In genomic region chr5:16618138-16618897, GRCh38 we compare ENCODE assay signal across 16 cellular contexts. TPM values are rescaled to one million over a fixed set of nuclear protein-coding genes. Genes with fewer than 3 reads are reported as not detected.
A peak's percentile ranks its signal among the peaks of the same experiment; 100 is the strongest.
DNase-seq lines count a peak whose midpoint lies in the region; ATAC-seq and TF ChIP-seq lines count a peak whose summit lies in the region.
"Had no signal": no experiment of that assay in that cellular context is flagged by ENCODE, and none has a peak within 500 bp of the region (broad histone marks: within the 10 kb centered on the region; RNA-seq: fewer than 3 reads in every experiment).

No MANE protein-coding gene starts in this region.

- H3K27ac ChIP-seq in GM23338 (ENCODE audit: low read depth): no peak overlapping the region
- H3K27ac ChIP-seq: tibial artery had no signal

- peaks cover 9% of the 10 kb centered on the region for H3K4me1 Mint-ChIP-seq in GM23338

- no peak overlapping the region for H2AFZ ChIP-seq in GM23338

- no peaks in the 10 kb centered on the region for H3K9me2 ChIP-seq in GM23338 (ENCODE audit: insufficient read depth)

- peaks cover 57% of the 10 kb centered on the region for H3K27me3 ChIP-seq in GM23338 (ENCODE audit: insufficient read depth)
- H3K27me3 ChIP-seq: gastroesophageal sphincter had no signal

- H3K4me3 ChIP-seq in GM23338: peak overlapping the region; percentile 82
- H3K4me3 ChIP-seq: MG63 had no signal

- H4K20me1 ChIP-seq in GM23338 (replicated peaks; ENCODE audit: insufficient read depth): no peaks in the 10 kb centered on the region

- peak overlapping the region; percentile 95 for H3K4me2 ChIP-seq in GM23338

- H3K27ac Mint-ChIP-seq in GM23338: no peak overlapping the region
- H3K27ac Mint-ChIP-seq: activated naive CD8-positive, alpha-beta T cell treated with anti-CD3 and anti-CD28 coated beads, Interleukin-2, amount 50 U/mL, for 24 hours; activated T-cell treated with anti-CD3 and anti-CD28 coated beads, Interleukin-2, amount 50 U/mL, for 72 hours had no signal

- peaks cover 7% of the 10 kb centered on the region for H3F3A ChIP-seq in GM23338 (replicated peaks; ENCODE audit: low read depth)

- peaks cover 16% of the 10 kb centered on the region for H3K27me3 Mint-ChIP-seq in GM23338 (ENCODE audit: insufficient read depth, low read depth, poor library complexity)
- H3K27me3 Mint-ChIP-seq: activated naive CD8-positive, alpha-beta T cell treated with anti-CD3 and anti-CD28 coated beads, Interleukin-2, amount 50 U/mL, for 24 hours; central memory CD8-positive, alpha-beta T cell had no signal

- no peaks in the 10 kb centered on the region; the same call in 2 of the 3 replicates for H3K36me3 Mint-ChIP-seq in GM23338 (ENCODE audit: low read depth)

- no peaks in the 10 kb centered on the region for H3K79me2 ChIP-seq in GM23338 (replicated peaks; ENCODE audit: insufficient read depth)

- no peak for TF ChIP-seq CTCF in GM23338 (conservative IDR thresholded peaks at IDR 0.05; ENCODE audit: low read depth in 2 of 2)
- TF ChIP-seq CTCF in GM10266 (IDR thresholded peaks at IDR 0.05; ENCODE audit: control insufficient read depth, insufficient read depth, low read depth, missing control alignments): no peak
- TF ChIP-seq CTCF in GM13977 (IDR thresholded peaks at IDR 0.05; ENCODE audit: extremely low read depth, insufficient read depth, missing control alignments): no peak

- DNase-seq in NCI-H82 (lab: John Stamatoyannopoulos, UW): peak; percentile 14
- DNase-seq in NCI-H82 treated with DMSO at 0.1 percent for 48 hours (lab: John Stamatoyannopoulos, UW; ENCODE audit: unreplicated experiment): no peak
- peak; percentile 7 for DNase-seq in GM23338 (ENCODE audit: low spot score)
- DNase-seq in NCI-H345 (lab: John Stamatoyannopoulos, UW): peak; percentile 93
- no peak for DNase-seq in left colon
- no peak for DNase-seq in GM10266 (ENCODE audit: extremely low spot score)
- DNase-seq in GM13977 (ENCODE audit: low spot score): no peak
- DNase-seq in MV-4-11 (lab: John Stamatoyannopoulos, UW): no peak
- DNase-seq: Caco-2, MG63, tibial artery had no signal

- in situ Hi-C loops in GM13977 (cut with MboI; ENCODE audit: low pct_unique_long_range_greater_than_20kb, low sequenced_read_pairs, unreplicated experiment): no loop called here

- ATAC-seq in GM23338: peak; percentile 6; the same call in 1 of the 3 replicates
- peak; percentile 41 for ATAC-seq in left colon
- ATAC-seq: gastroesophageal sphincter had no signal

- no peak overlapping the region for H3K4me3 Mint-ChIP-seq in GM23338
- H3K4me3 Mint-ChIP-seq: activated naive CD8-positive, alpha-beta T cell treated with anti-CD3 and anti-CD28 coated beads, Interleukin-2, amount 50 U/mL, for 24 hours; activated T-cell treated with anti-CD3 and anti-CD28 coated beads, Interleukin-2, amount 50 U/mL, for 72 hours; central memory CD8-positive, alpha-beta T cell had no signal

- no peaks in the 10 kb centered on the region; the same call in 2 of the 3 replicates for H3K9me3 Mint-ChIP-seq in GM23338
- H3K9me3 Mint-ChIP-seq: activated naive CD8-positive, alpha-beta T cell treated with anti-CD3 and anti-CD28 coated beads, Interleukin-2, amount 50 U/mL, for 24 hours; activated T-cell treated with anti-CD3 and anti-CD28 coated beads, Interleukin-2, amount 50 U/mL, for 72 hours; central memory CD8-positive, alpha-beta T cell had no signal

- H3K36me3 ChIP-seq in GM23338 (ENCODE audit: insufficient read depth): no peaks in the 10 kb centered on the region
- H3K36me3 ChIP-seq: gastroesophageal sphincter, MG63, tibial artery had no signal

- intact Hi-C loops in left colon (cut with DNase I, micrococcal nuclease): no loop called here

- peaks cover 28% of the 10 kb centered on the region for H3K4me1 ChIP-seq in GM23338 (ENCODE audit: insufficient read depth)
- H3K4me1 ChIP-seq: Caco-2 had no signal

TF ChIP-seq in GM23338, 12 proteins besides CTCF, POLR2A, EP300 and RAD21 (continues in another document):
- no peak for TF ChIP-seq ZNF462 (CRISPR knock-in tag; IDR thresholded peaks at IDR 0.05)
- TF ChIP-seq, protein P1, sequence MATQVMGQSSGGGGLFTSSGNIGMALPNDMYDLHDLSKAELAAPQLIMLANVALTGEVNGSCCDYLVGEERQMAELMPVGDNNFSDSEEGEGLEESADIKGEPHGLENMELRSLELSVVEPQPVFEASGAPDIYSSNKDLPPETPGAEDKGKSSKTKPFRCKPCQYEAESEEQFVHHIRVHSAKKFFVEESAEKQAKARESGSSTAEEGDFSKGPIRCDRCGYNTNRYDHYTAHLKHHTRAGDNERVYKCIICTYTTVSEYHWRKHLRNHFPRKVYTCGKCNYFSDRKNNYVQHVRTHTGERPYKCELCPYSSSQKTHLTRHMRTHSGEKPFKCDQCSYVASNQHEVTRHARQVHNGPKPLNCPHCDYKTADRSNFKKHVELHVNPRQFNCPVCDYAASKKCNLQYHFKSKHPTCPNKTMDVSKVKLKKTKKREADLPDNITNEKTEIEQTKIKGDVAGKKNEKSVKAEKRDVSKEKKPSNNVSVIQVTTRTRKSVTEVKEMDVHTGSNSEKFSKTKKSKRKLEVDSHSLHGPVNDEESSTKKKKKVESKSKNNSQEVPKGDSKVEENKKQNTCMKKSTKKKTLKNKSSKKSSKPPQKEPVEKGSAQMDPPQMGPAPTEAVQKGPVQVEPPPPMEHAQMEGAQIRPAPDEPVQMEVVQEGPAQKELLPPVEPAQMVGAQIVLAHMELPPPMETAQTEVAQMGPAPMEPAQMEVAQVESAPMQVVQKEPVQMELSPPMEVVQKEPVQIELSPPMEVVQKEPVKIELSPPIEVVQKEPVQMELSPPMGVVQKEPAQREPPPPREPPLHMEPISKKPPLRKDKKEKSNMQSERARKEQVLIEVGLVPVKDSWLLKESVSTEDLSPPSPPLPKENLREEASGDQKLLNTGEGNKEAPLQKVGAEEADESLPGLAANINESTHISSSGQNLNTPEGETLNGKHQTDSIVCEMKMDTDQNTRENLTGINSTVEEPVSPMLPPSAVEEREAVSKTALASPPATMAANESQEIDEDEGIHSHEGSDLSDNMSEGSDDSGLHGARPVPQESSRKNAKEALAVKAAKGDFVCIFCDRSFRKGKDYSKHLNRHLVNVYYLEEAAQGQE (IDR thresholded peaks at IDR 0.05; ENCODE audit: unreplicated experiment): no peak
- no peak for TF ChIP-seq EZH2phosphoT487 (IDR thresholded peaks at IDR 0.05; ENCODE audit: unreplicated experiment)
- TF ChIP-seq EZH2 (IDR thresholded peaks at IDR 0.05; ENCODE audit: low read depth, unreplicated experiment): no peak

RNA-seq across cellular contexts. Expression of gene RETREG1, which starts 1.5 kb away (rescaled TPM):
- total RNA-seq in GM23338 (2014; rRNA removed; shearing (Covaris generic)): 2.2 and 2.3 TPM in 2 replicates
- 3.6 and 3.8 TPM in 2 replicates for polyA plus RNA-seq in GM23338 (2016; fragmentation: Nextera tagmentation; extraction: Ambion mirVana)
- 100 to 1,000 TPM in 1 of 2 donors, 10 to 100 TPM in 1; 63.7 to 100 TPM for total RNA-seq in left colon
- total RNA-seq: lung microvascular endothelial cell had no signal

Comparison
In these comparisons a context has a peak if more than half of its experiments do, and no peak if none do; other contexts are left out.
1. DNase-seq: peak in NCI-H82 (single experiment), GM23338 (single experiment) and NCI-H345 (single experiment); none in NCI-H82 treated with DMSO at 0.1 percent for 48 hours (single experiment), left colon (0 of 2), GM10266 (single experiment), GM13977 (single experiment) and MV-4-11 (single experiment).
2. RNA of gene RETREG1, which starts 1.5 kb away (total RNA-seq): 63.7 to 100 TPM in left colon; 2.2 to 2.3 TPM in GM23338; every median in the first group is over 10 times any median in the second.